19 cellular contexts compared by ENCODE assay signal in genomic region chr3:186382217-186382885, GRCh38. TPM values are rescaled to one million over a fixed set of nuclear protein-coding genes. Genes with fewer than 3 reads are reported as not detected.
DNase-seq lines count a peak whose midpoint lies in the region; ATAC-seq and TF ChIP-seq lines count a peak whose summit lies in the region.
"Had no signal": no experiment of that assay in that cellular context is flagged by ENCODE, and none has a peak within 500 bp of the region (broad histone marks: within the 10 kb centered on the region; RNA-seq: fewer than 3 reads in every experiment).

No MANE protein-coding gene starts in this region.

- H3F3A ChIP-seq in neural progenitor cell (ENCODE audit: low read depth), result peaks cover 17% of the 10 kb centered on the region

- ATAC-seq in GM18867 (IDR thresholded peaks at IDR 0.05; ENCODE audit: unreplicated experiment), result peak; percentile 68
- ATAC-seq in HG02798 (IDR thresholded peaks at IDR 0.05; ENCODE audit: poor library complexity, unreplicated experiment), result peak; percentile 49
- ATAC-seq: activated T-cell treated with anti-CD3 and anti-CD28 coated beads, Interleukin-2, amount 50 U/mL, for 72 hours; PC-3 had no signal

- H3K9me3 Mint-ChIP-seq in neural progenitor cell, result peaks cover 3% of the 10 kb centered on the region

- no peaks in the 10 kb centered on the region for H3K36me3 ChIP-seq in neural progenitor cell
- H3K36me3 ChIP-seq: cardiac muscle cell, thyroid gland had no signal

- no peaks in the 10 kb centered on the region for H3K36me3 Mint-ChIP-seq in neural progenitor cell

- no peak overlapping the region for H2AFZ ChIP-seq in neural progenitor cell (replicated peaks)

- H3K4me3 Mint-ChIP-seq in neural progenitor cell, result no peak overlapping the region
- H3K4me3 Mint-ChIP-seq: activated T-cell treated with anti-CD3 and anti-CD28 coated beads, Interleukin-2, amount 50 U/mL, for 72 hours had no signal

- peaks cover 28% of the 10 kb centered on the region for H3K4me1 ChIP-seq in neural progenitor cell

- no peaks in the 10 kb centered on the region for H3K27me3 ChIP-seq in neural progenitor cell
- H3K27me3 ChIP-seq: cardiac muscle cell, thyroid gland had no signal

- no peak for TF ChIP-seq CTCF in coronary artery (IDR thresholded peaks at IDR 0.05)
- no peak for TF ChIP-seq CTCF in neural progenitor cell (IDR thresholded peaks at IDR 0.05)

- H3K27ac ChIP-seq in coronary artery (no peak overlapping the region), neural progenitor cell (no peak overlapping the region)
- H3K27ac ChIP-seq: cardiac muscle cell had no signal

- no peak overlapping the region for H3K27ac Mint-ChIP-seq in neural progenitor cell
- H3K27ac Mint-ChIP-seq: activated T-cell treated with anti-CD3 and anti-CD28 coated beads, Interleukin-2, amount 50 U/mL, for 72 hours had no signal

- no peak overlapping the region for H3K9ac ChIP-seq in neural progenitor cell
- H3K9ac ChIP-seq: SK-N-SH had no signal

- no peak overlapping the region for H3K4me3 ChIP-seq in coronary artery
- H3K4me3 ChIP-seq in neural progenitor cell, result no peak overlapping the region
- H3K4me3 ChIP-seq: cardiac muscle cell, lung, thyroid gland had no signal

- DNase-seq in coronary artery (ENCODE audit: low spot score), result peak; percentile 9
- peak; percentile 39 for DNase-seq in neural progenitor cell (ENCODE audit: low spot score)
- no peak for DNase-seq in T1000 (lab: John Stamatoyannopoulos, UW)
- no peak for DNase-seq in islet precursor cell
- no peak for DNase-seq in GF-D8 (lab: John Stamatoyannopoulos, UW)
- no peak for DNase-seq in NCI-H226
- DNase-seq: activated CD4-positive, alpha-beta T cell treated with anti-CD3 and anti-CD28 coated beads, Interleukin-2, amount 50 U/mL, for 48 hours; activated T-cell treated with anti-CD3 and anti-CD28 coated beads, Interleukin-2, amount 50 U/mL, for 72 hours; DMS79 treated with DMSO at 0.1 percent for 48 hours; foreskin fibroblast; H7; NCI-H446 treated with DMSO at 0.1 percent for 48 hours; PC-3; SK-N-SH had no signal

- peaks cover 21% of the 10 kb centered on the region for H3K4me1 Mint-ChIP-seq in neural progenitor cell

- peaks cover 8% of the 10 kb centered on the region for H3K27me3 Mint-ChIP-seq in neural progenitor cell (ENCODE audit: insufficient read depth, low read depth)

- H3K4me2 ChIP-seq in neural progenitor cell, result peak overlapping the region; percentile 51
- H3K4me2 ChIP-seq: SK-N-SH had no signal

- H4K20me1 ChIP-seq in neural progenitor cell (ENCODE audit: low read depth), result no peaks in the 10 kb centered on the region

- no peaks in the 10 kb centered on the region for H3K79me2 ChIP-seq in neural progenitor cell (ENCODE audit: low read depth)

- no peaks in the 10 kb centered on the region for H3K9me3 ChIP-seq in neural progenitor cell (ENCODE audit: low read depth)
- H3K9me3 ChIP-seq: SK-N-SH, thyroid gland had no signal

RNA-seq across cellular contexts. Expression of gene DGKG, which starts 20.3 kb away (rescaled TPM):
- 0.22 and 0.37 TPM in 2 replicates for total RNA-seq in neural progenitor cell (ENCODE audit: low replicate concordance)

Comparison
In these comparisons a context has a peak if more than half of its experiments do, and no peak if none do; other contexts are left out.
1. DNase-seq: peak in coronary artery (single experiment) and neural progenitor cell (single experiment); none in T1000 (single experiment), islet precursor cell (single experiment), GF-D8 (single experiment) and NCI-H226 (single experiment).